23 cellular contexts compared by ENCODE assay signal in genomic region chr1:229247871-229248270, GRCh38.
"Had no signal": no experiment of that assay in that cellular context is flagged by ENCODE, and none has a peak within 500 bp of the region (broad histone marks: within the 10 kb centered on the region; RNA-seq: fewer than 3 reads in every experiment).

No MANE protein-coding gene starts in this region.

- H3K27me3 ChIP-seq: dorsolateral prefrontal cortex, gastrocnemius medialis, hepatocyte, right lobe of liver, transverse colon, vagina had no signal

- H3K4me2 ChIP-seq: hepatocyte had no signal

- H3K9ac ChIP-seq: parathyroid adenoma had no signal

- H3K4me3 ChIP-seq: dorsolateral prefrontal cortex, gastrocnemius medialis, heart left ventricle, hepatocyte, lung, mucosa of descending colon, right lobe of liver, thoracic aorta, transverse colon, vagina had no signal

- DNase-seq: dorsolateral prefrontal cortex; effector CD4-positive, alpha-beta T cell; foreskin fibroblast; gastrocnemius medialis; heart left ventricle; kidney; mucosa of descending colon; naive B cell; right lobe of liver; small intestine; stimulated activated CD4-positive, alpha-beta T cell treated with anti-CD3 and anti-CD28 coated beads, Interleukin-15, amount 100 ng/mL, for 24 hours; stimulated activated CD4-positive, alpha-beta T cell treated with anti-CD3 and anti-CD28 coated beads, Interleukin-2, amount 100 ng/mL, for 48 hours; stimulated activated naive B cell treated with anti-CD40 and anti-IgM and Interleukin-4, amounts not matched to agents 10 μg/mL and 1 μg/mL and 100 μg/mL, for 72 hours; transverse colon had no signal

- H2AFZ ChIP-seq: hepatocyte, parathyroid adenoma had no signal

- H3K79me2 ChIP-seq: hepatocyte, parathyroid adenoma had no signal

- H3K27ac ChIP-seq: epithelial cell of prostate, gastrocnemius medialis, heart left ventricle, hepatocyte, parathyroid adenoma, right lobe of liver, thoracic aorta, transverse colon, vagina had no signal

- H3K36me3 ChIP-seq: gastrocnemius medialis, heart left ventricle, right lobe of liver, thoracic aorta, transverse colon, vagina had no signal

- ATAC-seq: esophagus mucosa; gastrocnemius medialis; heart left ventricle; left lobe of liver; mucosa of descending colon; natural killer cell treated with Interleukin-12 subunit alpha and Interleukin-12 subunit beta and Interleukin-15 and Interleukin-18, amount 100 ng/mL, for 72 hours; right lobe of liver; stimulated activated naive B cell treated with anti-CD40 and anti-IgM and Interleukin-4, amounts not matched to agents 10 μg/mL and 1 μg/mL and 100 μg/mL, for 72 hours had no signal

- H3K9me3 ChIP-seq: gastrocnemius medialis, right lobe of liver, vagina had no signal

- H3K4me1 ChIP-seq: gastrocnemius medialis, parathyroid adenoma, right lobe of liver, transverse colon had no signal

- FAIRE-seq: kidney, small intestine had no signal
